Comparison of ENCODE assay signal across 28 cellular contexts in the genomic region with DNA sequence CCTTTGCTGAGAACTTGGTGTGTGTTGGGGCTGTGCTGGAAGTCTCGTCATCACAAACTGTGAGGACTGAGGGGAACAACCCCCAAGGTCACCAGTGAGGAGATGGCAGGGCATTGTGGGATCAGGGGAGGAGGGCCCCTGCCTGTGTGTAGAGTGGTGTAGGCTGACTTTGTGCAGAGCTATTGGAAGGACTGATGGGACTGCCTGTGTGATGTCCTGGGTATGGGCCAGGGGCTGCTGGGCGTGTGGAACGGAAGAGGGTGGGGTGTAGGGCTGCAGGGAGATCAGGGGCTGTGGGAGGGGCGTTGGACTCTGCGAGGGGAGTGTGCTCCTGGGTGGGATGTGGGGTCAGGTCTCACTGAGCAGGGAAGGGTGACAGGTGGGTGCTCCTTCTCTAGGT. TPM values are rescaled to one million over a fixed set of nuclear protein-coding genes. Genes with fewer than 3 reads are reported as not detected.
A peak's percentile ranks its signal among the peaks of the same experiment; 100 is the strongest.
DNase-seq lines count a peak whose midpoint lies in the region; ATAC-seq, FAIRE-seq and TF ChIP-seq lines count a peak whose summit lies in the region.
"Had no signal": no experiment of that assay in that cellular context is flagged by ENCODE, and none has a peak within 500 bp of the region (broad histone marks: within the 10 kb centered on the region; RNA-seq: fewer than 3 reads in every experiment).

No MANE protein-coding gene starts in this region.

- no peaks in the 10 kb centered on the region for H3K36me3 Mint-ChIP-seq in CD4-positive, alpha-beta T cell (ENCODE audit: low read depth)
- peaks cover 5% of the 10 kb centered on the region for H3K36me3 Mint-ChIP-seq in endodermal cell (ENCODE audit: low read depth)
- H3K36me3 Mint-ChIP-seq: activated CD4-positive, alpha-beta memory T cell treated with anti-CD3 and anti-CD28 coated beads for 36 hours had no signal

- no peak for FAIRE-seq in HepG2 (lab: Jason Lieb, UNC)
- FAIRE-seq: A204.1, endometrium, H1 had no signal

- H3K4me3 Mint-ChIP-seq in CD4-positive, alpha-beta T cell, result peak overlapping the region; percentile 20
- no peak overlapping the region for H3K4me3 Mint-ChIP-seq in endodermal cell
- H3K4me3 Mint-ChIP-seq: activated CD4-positive, alpha-beta memory T cell treated with anti-CD3 and anti-CD28 coated beads for 36 hours had no signal

- H3K27ac ChIP-seq in CD4-positive, alpha-beta T cell (ENCODE audit: low read depth, low read length), result no peak overlapping the region
- no peak overlapping the region for H3K27ac ChIP-seq in endodermal cell (ENCODE audit: low read depth, low read length)
- no peak overlapping the region for H3K27ac ChIP-seq in HepG2 (ENCODE audit: extremely low read length, insufficient read depth, low read length)
- peak overlapping the region; percentile 56 to 62 for H3K27ac ChIP-seq in prostate gland
- H3K27ac ChIP-seq: brain microvascular endothelial cell, coronary artery, KMS-11, parathyroid adenoma had no signal

- BruUV-seq in HepG2 (replicated peaks; lab: Mats Ljungman, UMichigan), result no TSS peak

- no peak for TF ChIP-seq EP300 in HepG2 (IDR thresholded peaks at IDR 0.05; ENCODE audit: low read depth in 2 of 2, low read length in 2 of 2)
- TF ChIP-seq EP300 in HepG2 (CRISPR knock-in tag; IDR thresholded peaks at IDR 0.05; ENCODE audit: borderline replicate concordance), result no peak

- no peak for DNase-seq in CD4-positive, alpha-beta T cell
- DNase-seq in endodermal cell (no peak), HepG2 (ENCODE audit: low spot score) (no peak), prostate gland (ENCODE audit: low spot score) (no peak), NCI-H2171 treated with DMSO at 0.1 percent for 48 hours (lab: John Stamatoyannopoulos, UW) (no peak), AML-193 (lab: John Stamatoyannopoulos, UW) (no peak), NCI-H2107 treated with DMSO at 0.1 percent for 48 hours (lab: John Stamatoyannopoulos, UW; ENCODE audit: unreplicated experiment) (no peak)
- DNase-seq: activated CD4-positive, alpha-beta memory T cell treated with anti-CD3 and anti-CD28 coated beads for 36 hours; activated CD4-positive, CD25-positive, alpha-beta regulatory T cell; activated effector memory CD4-positive, alpha-beta T cell treated with Interleukin-2 at 50 U/mL for 16 hours; brain microvascular endothelial cell; Caco-2; DMS79 treated with DMSO at 0.1 percent for 48 hours; kidney glomerular epithelial cell; NCI-H1436 treated with DMSO at 0.1 percent for 48 hours; NCI-H510A treated with DMSO at 0.1 percent for 48 hours; PC-3; SHP77 had no signal

- no peak overlapping the region for H3K27ac Mint-ChIP-seq in CD4-positive, alpha-beta T cell
- H3K27ac Mint-ChIP-seq in endodermal cell, result peak overlapping the region; percentile 20
- H3K27ac Mint-ChIP-seq: activated CD4-positive, alpha-beta memory T cell treated with anti-CD3 and anti-CD28 coated beads for 36 hours had no signal

- peaks cover 5% of the 10 kb centered on the region for H3K4me1 Mint-ChIP-seq in CD4-positive, alpha-beta T cell (ENCODE audit: low read depth)
- H3K4me1 Mint-ChIP-seq in endodermal cell, result peaks cover 24% of the 10 kb centered on the region

- H3K9ac ChIP-seq in endodermal cell (ENCODE audit: extremely low read depth, low read length, poor library complexity, severe bottlenecking) (no peak overlapping the region), HepG2 (ENCODE audit: insufficient read depth, low read depth, low read length) (no peak overlapping the region)
- H3K9ac ChIP-seq: KMS-11, parathyroid adenoma had no signal

- H3K4me3 ChIP-seq in endodermal cell (ENCODE audit: low read length) (no peak overlapping the region), HepG2 (replicated peaks in 1 of 3; ENCODE audit: insufficient read depth in 1 of 3, low read depth in 2 of 3, low read length in 3 of 3) (no peak overlapping the region; a peak in 1 of 6 replicates), prostate gland (no peak overlapping the region)
- H3K4me3 ChIP-seq: coronary artery had no signal

- intact Hi-C loops in CD4-positive, alpha-beta T cell (cut with DNase I, micrococcal nuclease), result no loop called here
- intact Hi-C loops in HepG2 (cut with micrococcal nuclease; ENCODE audit: unreplicated experiment), result no loop called here
- intact Hi-C loops in prostate gland (cut with DNase I), result loop anchor here (5.0 kb wide), 1 partner anchor 55 kb away; a partner anchor contains a TSS

- POLR2A ChIA-PET in CD4-positive, alpha-beta T cell (lab: Charles Lee), result no interaction called here
- POLR2A ChIA-PET in HepG2 (lab: Yijun Ruan, JAX), result interaction anchor here (2.0 kb wide), 1 partner anchor 112 kb away, joined by 8 read pairs; no protein-coding TSS in a partner anchor

- TF ChIP-seq POLR2A in HepG2 (IDR thresholded peaks at IDR 0.05; ENCODE audit: insufficient read depth in 1 of 2, low read depth in 2 of 2, low read length in 2 of 2) (no peak), prostate gland (IDR thresholded peaks at IDR 0.05) (no peak)

- H2AFZ ChIP-seq in HepG2 (ENCODE audit: low read length), result no peak overlapping the region
- H2AFZ ChIP-seq: parathyroid adenoma had no signal

- H4K20me1 ChIP-seq in HepG2 (ENCODE audit: insufficient read depth, low read length), result no peaks in the 10 kb centered on the region

- no peaks in the 10 kb centered on the region for H3K9me3 Mint-ChIP-seq in CD4-positive, alpha-beta T cell
- H3K9me3 Mint-ChIP-seq in endodermal cell, result no peaks in the 10 kb centered on the region
- H3K9me3 Mint-ChIP-seq: activated CD4-positive, alpha-beta memory T cell treated with anti-CD3 and anti-CD28 coated beads for 36 hours had no signal

- no peak for TF ChIP-seq RAD21 in HepG2 (CRISPR knock-in tag; IDR thresholded peaks at IDR 0.05)

- CTCF ChIA-PET in CD4-positive, alpha-beta T cell (lab: Charles Lee), result no interaction called here
- CTCF ChIA-PET in HepG2 (lab: Yijun Ruan, JAX; ENCODE audit: low intra/inter-chr PET ratio, low total read pairs), result no interaction called here

- no peak for TF ChIP-seq CTCF in CD4-positive, alpha-beta T cell (IDR thresholded peaks at IDR 0.05)
- no peak for TF ChIP-seq CTCF in endodermal cell (conservative IDR thresholded peaks at IDR 0.05)
- TF ChIP-seq CTCF in HepG2 (CRISPR knock-in tag; IDR thresholded peaks at IDR 0.05), result no peak
- TF ChIP-seq CTCF in prostate gland (IDR thresholded peaks at IDR 0.05), result no peak

- ATAC-seq in CD4-positive, alpha-beta T cell (ENCODE audit: poor library complexity), result no peak
- ATAC-seq in HepG2 (no peak), HG03457 (IDR thresholded peaks at IDR 0.05; ENCODE audit: unreplicated experiment) (no peak)
- ATAC-seq: PC-3 had no signal

- H3K4me1 ChIP-seq in endodermal cell (ENCODE audit: control insufficient read depth, insufficient read depth, low read length) (peaks cover 3% of the 10 kb centered on the region), HepG2 (ENCODE audit: insufficient read depth, low read length) (peaks cover 42% of the 10 kb centered on the region), prostate gland (replicated peaks) (peaks cover 18% of the 10 kb centered on the region)
- H3K4me1 ChIP-seq: Caco-2, parathyroid adenoma had no signal

- no peaks in the 10 kb centered on the region for H3K9me3 ChIP-seq in CD4-positive, alpha-beta T cell (ENCODE audit: control insufficient read depth, low read length)
- H3K9me3 ChIP-seq in endodermal cell (ENCODE audit: control insufficient read depth, low read length) (no peaks in the 10 kb centered on the region), HepG2 (ENCODE audit: low read length) (no peaks in the 10 kb centered on the region), prostate gland (no peaks in the 10 kb centered on the region)
- H3K9me3 ChIP-seq: Caco-2 had no signal

- H3K4me2 ChIP-seq in HepG2 (ENCODE audit: low read depth, low read length), result peak overlapping the region; percentile 80
- H3K4me2 ChIP-seq: KMS-11 had no signal

- H3K27me3 Mint-ChIP-seq in CD4-positive, alpha-beta T cell, result peaks cover 19% of the 10 kb centered on the region
- H3K27me3 Mint-ChIP-seq in endodermal cell (ENCODE audit: insufficient read depth), result peaks cover 23% of the 10 kb centered on the region

- in situ Hi-C loops in HepG2 (cut with HindIII; ENCODE audit: extremely low pct_ligation_motif_present, low pct_unique_long_range_greater_than_20kb), result no loop called here

- 95% methylated on average over 5 of the region's 5 CpGs; no CpG with 5 or more reads in 1 of the 2 experiments for WGBS in endodermal cell (ENCODE audit: insufficient coverage in 1 of 2, insufficient read length in 1 of 2), 2 experiments
- WGBS in HepG2 (ENCODE audit: low lambda C conversion rate), result 92% methylated on average over 5 of the region's 5 CpGs
- WGBS in prostate gland, result 54% methylated on average over 5 of the region's 5 CpGs

- peaks cover 14% of the 10 kb centered on the region for H3K27me3 ChIP-seq in CD4-positive, alpha-beta T cell (ENCODE audit: control insufficient read depth, insufficient read depth, low read length)
- peaks cover 27% of the 10 kb centered on the region for H3K27me3 ChIP-seq in endodermal cell (ENCODE audit: control insufficient read depth, insufficient read depth, low read length, poor library complexity, severe bottlenecking)
- H3K27me3 ChIP-seq in HepG2 (ENCODE audit: control insufficient read depth in 1 of 2, insufficient read depth in 2 of 2, low read length in 2 of 2), result no peaks in the 10 kb centered on the region
- H3K27me3 ChIP-seq in prostate gland (replicated peaks; ENCODE audit: insufficient read depth), result no peaks in the 10 kb centered on the region

- peaks cover 50% of the 10 kb centered on the region for H3K79me2 ChIP-seq in HepG2 (ENCODE audit: insufficient read depth, low read length)
- H3K79me2 ChIP-seq: parathyroid adenoma had no signal

- H3K36me3 ChIP-seq in endodermal cell (ENCODE audit: control insufficient read depth, insufficient read depth, low read length), result no peaks in the 10 kb centered on the region
- H3K36me3 ChIP-seq in HepG2 (replicated peaks in 1 of 2; ENCODE audit: control insufficient read depth in 1 of 2, insufficient read depth in 2 of 2, low read length in 2 of 2), result peaks cover 1 to 7% of the 10 kb centered on the region in 2 experiments; a peak in 1 of 5 replicates
- H3K36me3 ChIP-seq in prostate gland, result no peaks in the 10 kb centered on the region
- H3K36me3 ChIP-seq: brain microvascular endothelial cell had no signal

RNA-seq across cellular contexts. Expression of a gene that starts 3.6 kb away (rescaled TPM):
- total RNA-seq in CD4-positive, alpha-beta T cell, result under 1 TPM; 0.19 to 0.22 TPM
- total RNA-seq in endodermal cell (10 to 100 TPM; 46.1 to 48.8 TPM), HepG2 (2016; rRNA removed; fragmentation: Illumina TruSeq; extraction: Trizol) (10.5 and 16.6 TPM in 2 replicates), prostate gland (100 to 1,000 TPM in 1 of 2 donors, 10 to 100 TPM in 1; 77.9 to 136 TPM)
- polyA plus RNA-seq in endodermal cell (2013, experiment 1 of 2), result 34.8 TPM
- polyA plus RNA-seq in endodermal cell (2013, experiment 2 of 2), result 29.3 TPM
- total RNA-seq in HepG2 (2016; cell fraction: cytosol; rRNA removed; fragmentation: Illumina TruSeq; extraction: Trizol; ENCODE audit: low read depth), result 2.8 and 5.4 TPM in 2 replicates
- total RNA-seq in HepG2 (2016; cell fraction: insoluble cytoplasmic fraction; rRNA removed; fragmentation: Illumina TruSeq; extraction: Trizol), result 7.9 and 14.6 TPM in 2 replicates
- 9.4 and 9.8 TPM in 2 replicates for total RNA-seq in HepG2 (2016; cell fraction: membrane; rRNA removed; fragmentation: Illumina TruSeq; extraction: Trizol)
- 21.0 and 29.3 TPM in 2 replicates for total RNA-seq in HepG2 (2016; cell fraction: nucleus; rRNA removed; fragmentation: Illumina TruSeq; extraction: Trizol)
- polyA plus RNA-seq in HepG2 (2011; rRNA removed), result 11.4 and 12.0 TPM in 2 replicates
- polyA plus RNA-seq in HepG2 (2011; cell fraction: cytosol; rRNA removed), result 3.1 and 5.3 TPM in 2 replicates
- polyA plus RNA-seq in HepG2 (2011; cell fraction: nucleus; rRNA removed), result 98.4 and 126 TPM in 2 replicates
- 29.1 and 39.4 TPM in 2 replicates for polyA plus RNA-seq in HepG2 (2012)
- 3.2 and 4.2 TPM in 2 replicates for polyA plus RNA-seq in HepG2 (2016; cell fraction: cytosol; fragmentation: Illumina TruSeq; extraction: Trizol; ENCODE audit: low read depth)
- 18.9 and 27.7 TPM in 2 replicates for polyA plus RNA-seq in HepG2 (2016; cell fraction: insoluble cytoplasmic fraction; fragmentation: Illumina TruSeq; extraction: Trizol; ENCODE audit: low read depth)
- 4.9 and 6.5 TPM in 2 replicates for polyA plus RNA-seq in HepG2 (2016; cell fraction: membrane; fragmentation: Illumina TruSeq; extraction: Trizol; ENCODE audit: low read depth)
- 87.2 and 94.8 TPM in 2 replicates for polyA plus RNA-seq in HepG2 (2016; cell fraction: nucleus; fragmentation: Illumina TruSeq; extraction: Trizol; ENCODE audit: insufficient read depth, low read depth)
- 8.4 and 22.7 TPM in 2 replicates for polyA minus RNA-seq in HepG2 (2011; rRNA and poly(A)+ RNA removed; ENCODE audit: low replicate concordance)
- polyA minus RNA-seq in HepG2 (2011; cell fraction: cytosol; rRNA and poly(A)+ RNA removed), result 15.8 and 17.9 TPM in 2 replicates
- polyA minus RNA-seq in HepG2 (2011; cell fraction: nucleus; rRNA and poly(A)+ RNA removed), result 32.8 and 40.0 TPM in 2 replicates
- total RNA-seq: HT1080, subcutaneous adipose tissue had no signal
- polyA plus RNA-seq: BJ had no signal

RNA-seq across cellular contexts. Expression of a gene that starts 53.5 kb away (rescaled TPM):
- total RNA-seq in CD4-positive, alpha-beta T cell, result 10 to 100 TPM; 87.8 to 87.9 TPM
- 10 to 100 TPM; 24.2 to 32.0 TPM for total RNA-seq in endodermal cell
- 29.8 TPM for polyA plus RNA-seq in endodermal cell (2013, experiment 1 of 2)
- polyA plus RNA-seq in endodermal cell (2013, experiment 2 of 2), result 28.4 TPM
- 77.1 and 92.1 TPM in 2 replicates for total RNA-seq in HepG2 (2016; rRNA removed; fragmentation: Illumina TruSeq; extraction: Trizol)
- total RNA-seq in HepG2 (2016; cell fraction: cytosol; rRNA removed; fragmentation: Illumina TruSeq; extraction: Trizol; ENCODE audit: low read depth), result 104 and 127 TPM in 2 replicates
- total RNA-seq in HepG2 (2016; cell fraction: insoluble cytoplasmic fraction; rRNA removed; fragmentation: Illumina TruSeq; extraction: Trizol), result 66.8 and 94.8 TPM in 2 replicates
- total RNA-seq in HepG2 (2016; cell fraction: membrane; rRNA removed; fragmentation: Illumina TruSeq; extraction: Trizol), result 149 and 180 TPM in 2 replicates
- 48.9 and 58.7 TPM in 2 replicates for total RNA-seq in HepG2 (2016; cell fraction: nucleus; rRNA removed; fragmentation: Illumina TruSeq; extraction: Trizol)
- polyA plus RNA-seq in HepG2 (2011; rRNA removed), result 81.2 and 109 TPM in 2 replicates
- polyA plus RNA-seq in HepG2 (2011; cell fraction: cytosol; rRNA removed), result 83.2 and 110 TPM in 2 replicates
- polyA plus RNA-seq in HepG2 (2011; cell fraction: nucleus; rRNA removed), result 62.3 and 83.6 TPM in 2 replicates
- 77.3 and 145 TPM in 2 replicates for polyA plus RNA-seq in HepG2 (2012)
- polyA plus RNA-seq in HepG2 (2016; cell fraction: cytosol; fragmentation: Illumina TruSeq; extraction: Trizol; ENCODE audit: low read depth), result 196 and 226 TPM in 2 replicates
- polyA plus RNA-seq in HepG2 (2016; cell fraction: insoluble cytoplasmic fraction; fragmentation: Illumina TruSeq; extraction: Trizol; ENCODE audit: low read depth), result 104 and 130 TPM in 2 replicates
- polyA plus RNA-seq in HepG2 (2016; cell fraction: membrane; fragmentation: Illumina TruSeq; extraction: Trizol; ENCODE audit: low read depth), result 235 and 242 TPM in 2 replicates
- 122 and 127 TPM in 2 replicates for polyA plus RNA-seq in HepG2 (2016; cell fraction: nucleus; fragmentation: Illumina TruSeq; extraction: Trizol; ENCODE audit: insufficient read depth, low read depth)
- 22.5 and 101 TPM in 2 replicates for polyA minus RNA-seq in HepG2 (2011; rRNA and poly(A)+ RNA removed; ENCODE audit: low replicate concordance)
- 26.1 and 26.7 TPM in 2 replicates for polyA minus RNA-seq in HepG2 (2011; cell fraction: cytosol; rRNA and poly(A)+ RNA removed)
- polyA minus RNA-seq in HepG2 (2011; cell fraction: nucleus; rRNA and poly(A)+ RNA removed), result 17.8 and 21.8 TPM in 2 replicates
- total RNA-seq in prostate gland, result 100 to 1,000 TPM; 139 to 183 TPM

Comparison
In these comparisons a context has a peak if more than half of its experiments do, and no peak if none do; other contexts are left out.
1. H3K27ac ChIP-seq: peak in prostate gland (2 of 2); none in CD4-positive, alpha-beta T cell (single experiment), endodermal cell (single experiment) and HepG2 (single experiment).